Comparison of ENCODE assay signal across 8 cellular contexts in the genomic region with DNA sequence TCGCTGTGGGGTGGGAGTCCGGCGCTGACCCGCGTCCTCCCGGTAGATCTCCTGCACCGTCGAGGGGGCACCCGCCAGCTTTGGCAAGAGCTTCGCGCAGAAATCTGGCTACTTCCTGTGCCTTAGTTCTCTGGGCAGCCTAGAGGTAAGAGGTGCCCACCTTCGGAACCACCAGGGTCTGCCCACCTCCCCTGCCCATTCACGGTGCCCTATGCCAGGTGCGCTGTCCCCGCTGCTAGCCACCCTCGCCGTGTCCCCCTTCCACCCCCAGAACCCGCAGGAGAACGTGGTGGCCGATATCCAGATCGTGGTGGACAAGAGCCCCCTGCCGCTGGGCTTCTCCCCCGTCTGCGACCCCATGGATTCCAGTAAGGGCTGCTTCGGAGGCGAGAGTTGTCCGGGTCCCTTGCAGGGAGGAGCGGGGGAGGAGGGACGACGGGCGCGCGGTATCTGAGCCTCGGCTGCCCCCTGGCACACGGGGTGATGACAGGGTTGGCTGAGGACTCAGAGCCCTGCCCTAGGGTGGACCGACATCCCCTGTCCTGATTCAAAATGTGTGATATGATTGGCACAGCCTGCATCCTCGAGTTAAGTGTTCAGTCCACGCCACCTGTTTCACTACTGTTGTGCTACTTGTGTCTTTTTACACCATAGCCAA. TPM values are rescaled to one million over a fixed set of nuclear protein-coding genes. Genes with fewer than 3 reads are reported as not detected.
DNase-seq lines count a peak whose midpoint lies in the region; ATAC-seq and TF ChIP-seq lines count a peak whose summit lies in the region.

No MANE protein-coding gene starts in this region.

- CTCF ChIA-PET in activated naive CD4-positive, alpha-beta T cell treated with anti-CD3 and anti-CD28 coated beads, Interleukin-2, amount 10 ng/mL, durations not matched to agents 7 days and 5 days (lab: Charles Lee): interaction anchor here (0.6 to 1.1 kb wide), 4 partner anchors 10 to 35 kb away, joined by 3 to 4 read pairs (median 4); no protein-coding TSS in a partner anchor

- peak overlapping the region; percentile 85 for H3K27ac Mint-ChIP-seq in activated naive CD4-positive, alpha-beta T cell treated with anti-CD3 and anti-CD28 coated beads, Interleukin-2, amount 10 ng/mL, durations not matched to agents 7 days and 5 days

- no peaks in the 10 kb centered on the region for H3K9me3 Mint-ChIP-seq in activated naive CD4-positive, alpha-beta T cell treated with anti-CD3 and anti-CD28 coated beads, Interleukin-2, amount 10 ng/mL, durations not matched to agents 7 days and 5 days

- intact Hi-C loops in left ventricle myocardium superior (cut with micrococcal nuclease): no loop called here

- DNase-seq in EL (peak; percentile 40), NCI-H1930 (lab: John Stamatoyannopoulos, UW) (peak; percentile 5 to 26), left ventricle myocardium superior (peak; percentile 52), retinal pigment epithelial cell (ENCODE audit: low read depth) (no peak), GM19238 (ENCODE audit: insufficient read length, low spot score) (no peak), NCI-H526 treated with DMSO at 0.1 percent for 48 hours (lab: John Stamatoyannopoulos, UW) (no peak)
- DNase-seq in activated naive CD4-positive, alpha-beta T cell treated with anti-CD3 and anti-CD28 coated beads, Interleukin-2, amount 10 ng/mL, durations not matched to agents 7 days and 5 days: peak; percentile 47

- ATAC-seq in GM21723 (IDR thresholded peaks at IDR 0.05; ENCODE audit: unreplicated experiment) (peak; percentile 17), left ventricle myocardium superior (peak; percentile 40)

- peaks cover 23% of the 10 kb centered on the region for H3K36me3 Mint-ChIP-seq in activated naive CD4-positive, alpha-beta T cell treated with anti-CD3 and anti-CD28 coated beads, Interleukin-2, amount 10 ng/mL, durations not matched to agents 7 days and 5 days

- TF ChIP-seq CTCF in retinal pigment epithelial cell (conservative IDR thresholded peaks at IDR 0.05; ENCODE audit: low read depth, low read length): no peak

- peaks cover 36% of the 10 kb centered on the region for H3K4me1 Mint-ChIP-seq in activated naive CD4-positive, alpha-beta T cell treated with anti-CD3 and anti-CD28 coated beads, Interleukin-2, amount 10 ng/mL, durations not matched to agents 7 days and 5 days

- peak overlapping the region; percentile 73 for H3K4me3 ChIP-seq in retinal pigment epithelial cell (ENCODE audit: low read length)

- peak overlapping the region; percentile 90 for H3K4me3 Mint-ChIP-seq in activated naive CD4-positive, alpha-beta T cell treated with anti-CD3 and anti-CD28 coated beads, Interleukin-2, amount 10 ng/mL, durations not matched to agents 7 days and 5 days

- H3K27me3 Mint-ChIP-seq in activated naive CD4-positive, alpha-beta T cell treated with anti-CD3 and anti-CD28 coated beads, Interleukin-2, amount 10 ng/mL, durations not matched to agents 7 days and 5 days: no peaks in the 10 kb centered on the region

RNA-seq across cellular contexts. Expression of gene MVB12A, which starts 0.5 kb away (rescaled TPM):
- total RNA-seq in left ventricle myocardium superior: 18.9 TPM

RNA-seq across cellular contexts. Expression of gene BST2, which starts 15.0 kb away (rescaled TPM):
- 49.7 TPM for total RNA-seq in left ventricle myocardium superior

RNA-seq across cellular contexts. Expression of gene CCDC194, which starts 26.4 kb away (rescaled TPM):
- total RNA-seq in left ventricle myocardium superior: not detected

RNA-seq across cellular contexts. Expression of gene TMEM221, which starts 28.1 kb away (rescaled TPM):
- not detected for total RNA-seq in left ventricle myocardium superior

RNA-seq across cellular contexts. Expression of gene NXNL1, which starts 40.3 kb away (rescaled TPM):
- not detected for total RNA-seq in left ventricle myocardium superior

Comparison
In these comparisons a context has a peak if more than half of its experiments do, and no peak if none do; other contexts are left out.
1. DNase-seq: peak in EL (single experiment), NCI-H1930 (2 of 2), activated naive CD4-positive, alpha-beta T cell treated with anti-CD3 and anti-CD28 coated beads, Interleukin-2, amount 10 ng/mL, durations not matched to agents 7 days and 5 days (single experiment) and left ventricle myocardium superior (single experiment); none in retinal pigment epithelial cell (single experiment), GM19238 (single experiment) and NCI-H526 treated with DMSO at 0.1 percent for 48 hours (single experiment).